ENCODE assay signal across 1 cellular context in the genomic region with DNA sequence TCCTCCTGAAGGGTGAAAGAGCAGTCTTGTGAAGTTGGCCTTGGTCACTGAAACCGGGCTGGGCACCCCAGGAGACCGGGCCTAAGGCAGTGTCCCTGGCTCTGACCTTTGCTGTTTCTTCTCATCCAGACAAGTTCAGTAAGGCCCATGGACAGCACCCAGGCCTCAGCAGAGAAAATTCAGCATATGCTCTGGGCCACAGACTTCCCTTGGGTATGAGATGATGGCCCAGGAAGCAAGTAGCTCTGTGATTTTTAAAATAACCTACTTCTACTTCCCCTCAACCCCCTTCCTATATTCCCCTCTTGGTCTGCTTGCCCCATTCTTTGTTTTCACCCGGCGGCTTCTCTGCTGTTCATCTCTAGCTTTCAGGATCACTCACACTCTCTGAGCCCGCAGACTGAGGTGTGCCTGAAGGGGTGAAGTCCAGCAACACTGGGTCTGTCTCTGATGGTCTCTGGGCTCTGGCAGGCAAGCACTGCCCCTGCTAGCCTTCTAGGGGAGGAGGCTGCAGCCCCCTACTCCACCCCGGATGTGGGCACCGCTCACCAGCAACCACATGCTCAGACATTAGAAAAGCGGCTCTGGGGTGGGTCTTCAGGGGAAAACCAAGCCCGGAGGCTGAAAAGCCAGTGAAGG.
TF ChIP-seq lines count a peak whose summit lies in the region.

No MANE protein-coding gene starts in this region.

TF ChIP-seq in GM23338, 12 proteins besides CTCF, POLR2A, EP300 and RAD21 (continued from another document):
- TF ChIP-seq ZNF462 (CRISPR knock-in tag; IDR thresholded peaks at IDR 0.05) (no peak), POLR2AphosphoS5 (IDR thresholded peaks at IDR 0.05; ENCODE audit: low read depth) (no peak), ZNF114 (CRISPR knock-in tag; IDR thresholded peaks at IDR 0.05) (no peak), CREB1 (CRISPR knock-in tag; IDR thresholded peaks at IDR 0.05; ENCODE audit: low read depth) (no peak), EZH2phosphoT487 (IDR thresholded peaks at IDR 0.05; ENCODE audit: unreplicated experiment) (no peak), REST (IDR thresholded peaks at IDR 0.05; ENCODE audit: unreplicated experiment) (no peak), NANOG (IDR thresholded peaks at IDR 0.05; ENCODE audit: borderline replicate concordance) (no peak), JUNB (IDR thresholded peaks at IDR 0.05; ENCODE audit: unreplicated experiment) (no peak)
